In genomic region chr2:134466141-134466540, GRCh38 we compare ENCODE assay signal across 9 cellular contexts.
DNase-seq lines count a peak whose midpoint lies in the region; ATAC-seq and TF ChIP-seq lines count a peak whose summit lies in the region.
"Had no signal": no experiment of that assay in that cellular context is flagged by ENCODE, and none has a peak within 500 bp of the region (broad histone marks: within the 10 kb centered on the region; RNA-seq: fewer than 3 reads in every experiment).

No MANE protein-coding gene starts in this region.

- H3K9me3 ChIP-seq in BE2C (no peaks in the 10 kb centered on the region), osteoblast (ENCODE audit: low read depth, low read length) (no peaks in the 10 kb centered on the region)

- ATAC-seq in GM19351 (IDR thresholded peaks at IDR 0.05; ENCODE audit: unreplicated experiment): peak; percentile 54

- TF ChIP-seq CTCF in BE2C (IDR thresholded peaks at IDR 0.05; ENCODE audit: low read depth, low read length) (peak; percentile 21), osteoblast (IDR thresholded peaks at IDR 0.05; ENCODE audit: extremely low read depth, low read depth, low read length) (no peak)

- no peak overlapping the region for H2AFZ ChIP-seq in osteoblast (ENCODE audit: low read length)

- H3K27ac ChIP-seq in osteoblast (ENCODE audit: low read depth, low read length): no peak overlapping the region
- H3K27ac ChIP-seq: skin epidermis had no signal

- no peak overlapping the region for H3K4me3 ChIP-seq in BE2C (ENCODE audit: low read depth, low read length)
- H3K4me3 ChIP-seq in osteoblast (ENCODE audit: insufficient read depth, low read length): no peak overlapping the region
- H3K4me3 ChIP-seq: skin epidermis had no signal

- H3K4me1 ChIP-seq in BE2C (no peaks in the 10 kb centered on the region), osteoblast (ENCODE audit: insufficient read depth, low read length) (no peaks in the 10 kb centered on the region)

- H3K79me2 ChIP-seq in osteoblast (ENCODE audit: insufficient read depth, low read length): no peaks in the 10 kb centered on the region

- no peaks in the 10 kb centered on the region for H3K27me3 ChIP-seq in BE2C
- H3K27me3 ChIP-seq in osteoblast (ENCODE audit: insufficient read depth, low read length): peaks cover 6% of the 10 kb centered on the region

- H3K36me3 ChIP-seq in BE2C (no peaks in the 10 kb centered on the region), osteoblast (ENCODE audit: insufficient read depth, low read length) (no peaks in the 10 kb centered on the region)

- DNase-seq in BE2C (no peak), NCI-H345 treated with DMSO at 0.1 percent for 48 hours (lab: John Stamatoyannopoulos, UW; ENCODE audit: unreplicated experiment) (peak; percentile 24), amniotic epithelial cell (ENCODE audit: low read depth) (peak; percentile 8), lung microvascular endothelial cell (ENCODE audit: low read depth in 2 of 2) (peak; percentile 40 to 61), HUDEP-2 (lab: John Stamatoyannopoulos, UW; ENCODE audit: unreplicated experiment in 76 of 76) (no peak), osteoblast (ENCODE audit: insufficient read length, low spot score, missing footprints) (no peak), NOMO-1 treated with DMSO at 0.1 percent for 48 hours (lab: John Stamatoyannopoulos, UW; ENCODE audit: unreplicated experiment) (no peak)

- H4K20me1 ChIP-seq in osteoblast (ENCODE audit: insufficient read depth, low read length): no peaks in the 10 kb centered on the region

- H3K4me2 ChIP-seq in osteoblast (ENCODE audit: insufficient read depth, low read length): no peak overlapping the region

Comparison
In these comparisons a context has a peak if more than half of its experiments do, and no peak if none do; other contexts are left out.
1. DNase-seq: peak in NCI-H345 treated with DMSO at 0.1 percent for 48 hours (single experiment), amniotic epithelial cell (single experiment) and lung microvascular endothelial cell (2 of 2); none in BE2C (single experiment), HUDEP-2 (0 of 76), osteoblast (single experiment) and NOMO-1 treated with DMSO at 0.1 percent for 48 hours (single experiment).